Comparison of ENCODE assay signal across 19 cellular contexts in the genomic region with DNA sequence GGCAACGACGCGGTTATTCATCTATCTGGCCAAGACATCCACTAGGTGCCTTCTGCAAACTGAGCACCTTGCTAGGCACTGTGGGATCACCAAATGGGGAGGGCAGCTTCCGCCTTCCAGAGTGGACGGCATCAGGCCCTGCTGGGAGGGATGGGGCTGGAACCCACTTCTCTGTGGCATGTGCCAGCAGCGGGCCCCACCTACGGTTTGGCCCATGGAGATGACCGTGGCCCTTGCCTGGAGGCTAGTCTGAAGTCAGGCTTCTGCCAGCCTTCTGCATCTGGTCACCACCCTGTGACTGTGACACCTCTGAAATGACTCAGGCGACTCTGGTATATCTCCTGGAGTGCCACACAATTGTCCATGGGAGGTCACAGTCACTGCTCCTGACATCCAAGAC. TPM values are rescaled to one million over a fixed set of nuclear protein-coding genes. Genes with fewer than 3 reads are reported as not detected.
DNase-seq lines count a peak whose midpoint lies in the region; TF ChIP-seq lines count a peak whose summit lies in the region.
"Had no signal": no experiment of that assay in that cellular context is flagged by ENCODE, and none has a peak within 500 bp of the region (broad histone marks: within the 10 kb centered on the region; RNA-seq: fewer than 3 reads in every experiment).

No MANE protein-coding gene starts in this region.

- H2AFZ ChIP-seq in PC-9, result no peak overlapping the region

- H3K4me3 Mint-ChIP-seq in neural crest cell, result peak overlapping the region; percentile 23
- H3K4me3 Mint-ChIP-seq: CD8-positive, alpha-beta memory T cell; T-cell; T-helper 2 cell treated with Interferon-gamma antibody and Interleukin-4, amounts not matched to agents 5 μg/mL and 100 μg/mL, for 36 hours had no signal

- H3K79me2 ChIP-seq in PC-9 (ENCODE audit: low read depth), result 0 out of 2 replicates have a peak, but pooled peaks cover under 1% of the 10 kb centered on the region

- H3K27me3 ChIP-seq in PC-9 (ENCODE audit: insufficient read depth, low read depth), result no peaks in the 10 kb centered on the region
- H3K27me3 ChIP-seq: SJCRH30 had no signal

- POLR2A ChIA-PET in PC-9 (lab: Charles Lee; ENCODE audit: unreplicated experiment), result no interaction called here

- H3K4me2 ChIP-seq in PC-9, result no peak overlapping the region

- peak overlapping the region; percentile 67 for H3K27ac Mint-ChIP-seq in neural crest cell (ENCODE audit: unreplicated experiment)
- H3K27ac Mint-ChIP-seq: T-cell; T-helper 2 cell treated with Interferon-gamma antibody and Interleukin-4, amounts not matched to agents 5 μg/mL and 100 μg/mL, for 36 hours had no signal

- H3K4me1 ChIP-seq in PC-9 (replicated peaks; ENCODE audit: insufficient read depth), result no peaks in the 10 kb centered on the region

- DNase-seq in DMS53 (lab: John Stamatoyannopoulos, UW) (peak; percentile 25), DMS53 treated with DMSO at 0.1 percent for 48 hours (lab: John Stamatoyannopoulos, UW; ENCODE audit: unreplicated experiment) (no peak), PC-9 (peak; percentile 33 to 47), neural crest cell (ENCODE audit: low read depth, low spot score) (no peak), coronary artery (ENCODE audit: low spot score) (no peak), GM20000 (ENCODE audit: low spot score) (no peak)
- DNase-seq: C1 segment of cervical spinal cord; CD8-positive, alpha-beta memory T cell; EL; GF-D8; IMR-90; NCI-H1105 treated with DMSO at 0.1 percent for 48 hours; NCI-H2081 treated with DMSO at 0.1 percent for 48 hours; NCI-H2171 treated with DMSO at 0.1 percent for 48 hours; NCI-H524 treated with DMSO at 0.1 percent for 48 hours; T-cell had no signal

- peaks cover 5% of the 10 kb centered on the region; the same call in 1 of the 2 replicates for H3F3A ChIP-seq in PC-9 (ENCODE audit: insufficient read depth, low read depth)

- H3K27me3 Mint-ChIP-seq in neural crest cell (ENCODE audit: low read depth), result no peaks in the 10 kb centered on the region
- H3K27me3 Mint-ChIP-seq: T-cell had no signal

- CTCF ChIA-PET in PC-9 (lab: Charles Lee), result interaction anchor here (0.5 to 0.6 kb wide), 3 partner anchors 17 to 163 kb away, joined by 3 read pairs; no protein-coding TSS in a partner anchor

- peaks cover 13% of the 10 kb centered on the region for H3K4me1 Mint-ChIP-seq in neural crest cell

- H3K9me3 Mint-ChIP-seq in neural crest cell, result no peaks in the 10 kb centered on the region
- H3K9me3 Mint-ChIP-seq: CD8-positive, alpha-beta memory T cell; T-cell; T-helper 2 cell treated with Interferon-gamma antibody and Interleukin-4, amounts not matched to agents 5 μg/mL and 100 μg/mL, for 36 hours had no signal

- no peaks in the 10 kb centered on the region for H3K36me3 Mint-ChIP-seq in neural crest cell (ENCODE audit: low read depth)
- H3K36me3 Mint-ChIP-seq: T-cell had no signal

- no peaks in the 10 kb centered on the region for H3K9me2 ChIP-seq in PC-9 (ENCODE audit: insufficient read depth)

- H4K20me1 ChIP-seq in PC-9 (ENCODE audit: insufficient read depth), result no peaks in the 10 kb centered on the region

- H3K27ac ChIP-seq in PC-9, result no peak overlapping the region
- peak overlapping the region in 1 of 2 donors; percentile 72 for H3K27ac ChIP-seq in coronary artery
- H3K27ac ChIP-seq: 22Rv1 had no signal

- intact Hi-C loops in PC-9 (cut with micrococcal nuclease; ENCODE audit: unreplicated experiment), result no loop called here

- H3K4me3 ChIP-seq in PC-9, result no peak overlapping the region
- no peak overlapping the region for H3K4me3 ChIP-seq in coronary artery
- H3K4me3 ChIP-seq: SJCRH30 had no signal

- no TSS peak for BruUV-seq in PC-9 (replicated peaks; lab: Mats Ljungman, UMichigan)

- no peaks in the 10 kb centered on the region for H3K9me3 ChIP-seq in PC-9 (ENCODE audit: insufficient read depth, low read depth)
- H3K9me3 ChIP-seq: SJCRH30 had no signal

- H3K36me3 ChIP-seq in PC-9 (ENCODE audit: low read depth), result no peaks in the 10 kb centered on the region

- TF ChIP-seq CTCF in PC-9 (conservative IDR thresholded peaks at IDR 0.05) (no peak), neural crest cell (conservative IDR thresholded peaks at IDR 0.05) (no peak), coronary artery (IDR thresholded peaks at IDR 0.05) (no peak), GM20000 (IDR thresholded peaks at IDR 0.05; ENCODE audit: extremely low read depth, missing control alignments) (no peak)

RNA-seq across cellular contexts. Expression of gene SSR4, which starts 7.2 kb away (rescaled TPM):
- total RNA-seq in PC-9 (2021) (223 and 310 TPM in 2 replicates), neural crest cell (183 and 187 TPM in 2 replicates)

RNA-seq across cellular contexts. Expression of gene IDH3G, which starts 7.5 kb away (rescaled TPM):
- total RNA-seq in PC-9 (2021) (47.7 and 63.4 TPM in 2 replicates), neural crest cell (50.2 and 52.6 TPM in 2 replicates)

RNA-seq across cellular contexts. Expression of gene SRPK3, which starts 20.8 kb away (rescaled TPM):
- total RNA-seq in PC-9 (2021) (0.40 and 0.46 TPM in 2 replicates), neural crest cell (0.14 and 0.30 TPM in 2 replicates)
- total RNA-seq: CD8-positive, alpha-beta memory T cell; T-cell had no signal

RNA-seq across cellular contexts. Expression of gene PDZD4, which starts 28.7 kb away (rescaled TPM):
- total RNA-seq in PC-9 (2021) (0.17 and 0.25 TPM in 2 replicates), neural crest cell (48.8 and 52.5 TPM in 2 replicates)

RNA-seq across cellular contexts. Expression of gene PLXNB3, which starts 37.6 kb away (rescaled TPM):
- 39.4 and 41.4 TPM in 2 replicates for total RNA-seq in PC-9 (2021)
- total RNA-seq in neural crest cell, result 15.7 and 16.2 TPM in 2 replicates

Comparison
In these comparisons a context has a peak if more than half of its experiments do, and no peak if none do; other contexts are left out.
1. DNase-seq: peak in DMS53 (single experiment) and PC-9 (2 of 2); none in DMS53 treated with DMSO at 0.1 percent for 48 hours (single experiment), neural crest cell (single experiment), coronary artery (single experiment) and GM20000 (single experiment).